10 cellular contexts compared by ENCODE assay signal in the genomic region with DNA sequence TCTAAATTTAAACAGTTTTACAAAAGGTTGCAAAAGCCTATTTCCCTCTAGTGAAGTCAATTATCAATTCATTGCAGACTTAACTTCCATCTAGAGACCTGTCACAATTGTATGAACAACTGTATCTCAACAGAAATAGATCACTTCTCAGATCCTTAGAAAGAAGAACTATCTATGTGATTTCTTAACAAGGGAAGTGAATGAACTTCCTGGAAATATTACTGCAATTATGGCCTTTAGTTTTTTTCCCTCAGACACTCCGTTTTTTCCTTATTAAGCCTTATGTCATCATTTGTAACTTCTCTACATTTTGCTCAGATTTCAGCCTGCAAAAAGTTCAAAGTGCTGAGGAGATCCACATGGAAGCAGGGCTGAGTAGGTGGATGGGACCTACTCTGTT.
DNase-seq lines count a peak whose midpoint lies in the region; ATAC-seq and TF ChIP-seq lines count a peak whose summit lies in the region.
"Had no signal": no experiment of that assay in that cellular context is flagged by ENCODE, and none has a peak within 500 bp of the region (broad histone marks: within the 10 kb centered on the region; RNA-seq: fewer than 3 reads in every experiment).

No MANE protein-coding gene starts in this region.

- no peaks in the 10 kb centered on the region for H3K4me1 ChIP-seq in upper lobe of right lung

- H3K9me3 ChIP-seq in upper lobe of right lung: no peaks in the 10 kb centered on the region

- H3K36me3 Mint-ChIP-seq in activated CD8-positive, alpha-beta T cell treated with anti-CD3 and anti-CD28 coated beads, Interleukin-2, amount 10 ng/mL, durations not matched to agents 7 days and 5 days (ENCODE audit: low read depth): peaks cover 12% of the 10 kb centered on the region
- H3K36me3 Mint-ChIP-seq in memory B cell: no peaks in the 10 kb centered on the region

- POLR2A ChIA-PET in activated CD8-positive, alpha-beta T cell treated with anti-CD3 and anti-CD28 coated beads, Interleukin-2, amount 10 ng/mL, durations not matched to agents 7 days and 5 days (lab: Charles Lee): no interaction called here

- CTCF ChIA-PET in activated CD8-positive, alpha-beta T cell treated with anti-CD3 and anti-CD28 coated beads, Interleukin-2, amount 10 ng/mL, durations not matched to agents 7 days and 5 days (lab: Charles Lee): interaction anchor here (1.1 to 1.8 kb wide), 3 partner anchors 28 to 201 kb away, joined by 3 to 15 read pairs (median 3); no protein-coding TSS in a partner anchor

- no peaks in the 10 kb centered on the region for H3K36me3 ChIP-seq in upper lobe of right lung

- peak overlapping the region; percentile 89 for H3K27ac Mint-ChIP-seq in activated CD8-positive, alpha-beta T cell treated with anti-CD3 and anti-CD28 coated beads, Interleukin-2, amount 10 ng/mL, durations not matched to agents 7 days and 5 days
- H3K27ac Mint-ChIP-seq in memory B cell: peak overlapping the region; percentile 65

- H3K4me3 Mint-ChIP-seq in activated CD8-positive, alpha-beta T cell treated with anti-CD3 and anti-CD28 coated beads, Interleukin-2, amount 10 ng/mL, durations not matched to agents 7 days and 5 days: peak overlapping the region; percentile 45
- H3K4me3 Mint-ChIP-seq in memory B cell: peak overlapping the region; percentile 5

- H3K4me3 ChIP-seq in upper lobe of right lung: no peak overlapping the region

- H3K27me3 Mint-ChIP-seq in activated CD8-positive, alpha-beta T cell treated with anti-CD3 and anti-CD28 coated beads, Interleukin-2, amount 10 ng/mL, durations not matched to agents 7 days and 5 days (ENCODE audit: low read depth): no peaks in the 10 kb centered on the region
- H3K27me3 Mint-ChIP-seq in memory B cell: no peaks in the 10 kb centered on the region

- no peaks in the 10 kb centered on the region for H3K9me3 Mint-ChIP-seq in activated CD8-positive, alpha-beta T cell treated with anti-CD3 and anti-CD28 coated beads, Interleukin-2, amount 10 ng/mL, durations not matched to agents 7 days and 5 days (ENCODE audit: insufficient read depth)
- H3K9me3 Mint-ChIP-seq in memory B cell: no peaks in the 10 kb centered on the region

- TF ChIP-seq CTCF in upper lobe of right lung (IDR thresholded peaks at IDR 0.05): no peak

- peak; percentile 45 for ATAC-seq in Right ventricle myocardium superior (ENCODE audit: poor library complexity)
- no peak for ATAC-seq in activated CD8-positive, alpha-beta T cell treated with anti-CD3 and anti-CD28 coated beads, Interleukin-2, amount 10 ng/mL, durations not matched to agents 7 days and 5 days
- no peak for ATAC-seq in memory B cell (ENCODE audit: low read depth)
- peak; percentile 20 for ATAC-seq in upper lobe of right lung
- ATAC-seq in HG03460 (IDR thresholded peaks at IDR 0.05; ENCODE audit: unreplicated experiment): no peak
- no peak for ATAC-seq in GM19023 (IDR thresholded peaks at IDR 0.05; ENCODE audit: unreplicated experiment)
- no peak for ATAC-seq in GM21576 (IDR thresholded peaks at IDR 0.05; ENCODE audit: unreplicated experiment)
- ATAC-seq: Panc1 had no signal

- H3K27ac ChIP-seq in upper lobe of right lung: no peak overlapping the region

- no peaks in the 10 kb centered on the region for H3K27me3 ChIP-seq in upper lobe of right lung

- intact Hi-C loops in Right ventricle myocardium superior (cut with DNase I) (no loop called here), cardiac septum (cut with DNase I) (loop anchor here (10.0 kb wide), 1 partner anchor 196 kb away; no protein-coding TSS in a partner anchor), upper lobe of right lung (cut with DNase I) (no loop called here)

- no peak for DNase-seq in Right ventricle myocardium superior
- DNase-seq in cardiac septum (ENCODE audit: low spot score): no peak
- no peak for DNase-seq in activated CD8-positive, alpha-beta T cell treated with anti-CD3 and anti-CD28 coated beads, Interleukin-2, amount 10 ng/mL, durations not matched to agents 7 days and 5 days
- no peak for DNase-seq in memory B cell (ENCODE audit: low spot score in 2 of 2)
- no peak for DNase-seq in upper lobe of right lung
- DNase-seq: stimulated activated naive CD4-positive, alpha-beta T cell had no signal

- H3K4me1 Mint-ChIP-seq in activated CD8-positive, alpha-beta T cell treated with anti-CD3 and anti-CD28 coated beads, Interleukin-2, amount 10 ng/mL, durations not matched to agents 7 days and 5 days (ENCODE audit: low read depth): peaks cover 49% of the 10 kb centered on the region
- peaks cover 5% of the 10 kb centered on the region for H3K4me1 Mint-ChIP-seq in memory B cell

Comparison
In these comparisons a context has a peak if more than half of its experiments do, and no peak if none do; other contexts are left out.
1. ATAC-seq: peak in Right ventricle myocardium superior (single experiment) and upper lobe of right lung (single experiment); none in activated CD8-positive, alpha-beta T cell treated with anti-CD3 and anti-CD28 coated beads, Interleukin-2, amount 10 ng/mL, durations not matched to agents 7 days and 5 days (single experiment), memory B cell (single experiment), HG03460 (single experiment), GM19023 (single experiment) and GM21576 (single experiment).